27 cellular contexts compared by ENCODE assay signal in the genomic region with DNA sequence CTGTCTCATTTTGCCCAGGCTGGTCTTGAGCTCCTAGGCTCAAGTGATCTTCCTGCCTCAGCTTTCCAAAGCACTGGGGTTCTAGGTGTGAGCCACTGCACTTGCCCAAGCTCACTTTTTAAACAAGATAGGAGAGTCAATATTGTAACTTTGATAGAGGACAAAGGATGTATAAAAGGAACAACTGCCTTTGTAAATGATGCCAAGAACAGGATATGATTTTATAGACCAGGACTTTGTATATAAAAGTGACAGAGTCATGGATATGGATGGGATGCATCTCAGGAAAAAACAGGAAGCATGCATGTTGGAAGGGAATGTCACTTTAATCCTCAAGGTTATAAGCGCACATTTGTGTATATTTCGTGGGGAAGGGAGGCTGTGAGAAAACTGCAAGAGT.
"Had no signal": no experiment of that assay in that cellular context is flagged by ENCODE, and none has a peak within 500 bp of the region (broad histone marks: within the 10 kb centered on the region; RNA-seq: fewer than 3 reads in every experiment).

No MANE protein-coding gene starts in this region.

- H3K4me2 ChIP-seq: hepatocyte, smooth muscle cell had no signal

- H3K4me3 Mint-ChIP-seq: mesothelial cell of epicardium; naive thymus-derived CD4-positive, alpha-beta T cell; stimulated activated naive CD8-positive, alpha-beta T cell treated with anti-CD3 and anti-CD28 coated beads, Interleukin-15, amount 100 ng/mL, for 72 hours; type B pancreatic cell had no signal

- H3K79me2 ChIP-seq: hepatocyte had no signal

- H3K27me3 Mint-ChIP-seq: stimulated activated naive CD8-positive, alpha-beta T cell treated with anti-CD3 and anti-CD28 coated beads, Interleukin-15, amount 100 ng/mL, for 72 hours; type B pancreatic cell had no signal

- H2AFZ ChIP-seq: hepatocyte had no signal

- H3K9me3 ChIP-seq: esophagus muscularis mucosa, gastroesophageal sphincter, heart left ventricle, left lung, pancreas, right atrium auricular region, suprapubic skin had no signal

- H3K4me3 ChIP-seq: dorsolateral prefrontal cortex, esophagus muscularis mucosa, gastroesophageal sphincter, heart left ventricle, hepatocyte, left lung, pancreas, right atrium auricular region, smooth muscle cell, suprapubic skin had no signal

- H3K36me3 ChIP-seq: esophagus muscularis mucosa, gastroesophageal sphincter, heart left ventricle, left lung, pancreas, right atrium auricular region, suprapubic skin had no signal

- H3K9me3 Mint-ChIP-seq: mesothelial cell of epicardium; stimulated activated naive CD8-positive, alpha-beta T cell treated with anti-CD3 and anti-CD28 coated beads, Interleukin-15, amount 100 ng/mL, for 72 hours had no signal

- DNase-seq: cerebellar nuclear complex; cortex of kidney; dorsolateral prefrontal cortex; effector CD4-positive, alpha-beta T cell; foreskin keratinocyte; heart left ventricle; kidney; left lung; mesenchymal stem cell; naive thymus-derived CD4-positive, alpha-beta T cell; occipital lobe; pancreas; stimulated activated CD4-positive, alpha-beta T cell treated with anti-CD3 and anti-CD28 coated beads, Interleukin-12 subunit alpha, Interleukin-12 subunit beta, amount 100 ng/mL, for 4 hours; stimulated activated CD4-positive, alpha-beta T cell treated with anti-CD3 and anti-CD28 coated beads, Interleukin-1b, Interleukin-23, amount 100 ng/mL, for 48 hours; stimulated activated CD4-positive, alpha-beta T cell treated with anti-CD3 and anti-CD28 coated beads, Interleukin-4, amount 100 ng/mL, for 1 hour; stimulated activated CD8-positive, alpha-beta memory T cell treated with anti-CD3 and anti-CD28 coated beads, Interleukin-4, amount 100 ng/mL, for 48 hours; stimulated activated naive CD4-positive, alpha-beta T cell; stimulated activated naive CD8-positive, alpha-beta T cell treated with anti-CD3 and anti-CD28 coated beads, Interleukin-15, amount 100 ng/mL, for 72 hours had no signal

- H3K4me1 ChIP-seq: foreskin keratinocyte had no signal

- H3K27ac ChIP-seq: dorsolateral prefrontal cortex, esophagus muscularis mucosa, foreskin keratinocyte, gastroesophageal sphincter, heart left ventricle, hepatocyte, left lung, pancreas, right atrium auricular region, suprapubic skin had no signal

- H3K27ac Mint-ChIP-seq: mesothelial cell of epicardium; naive thymus-derived CD4-positive, alpha-beta T cell; stimulated activated naive CD8-positive, alpha-beta T cell treated with anti-CD3 and anti-CD28 coated beads, Interleukin-15, amount 100 ng/mL, for 72 hours; type B pancreatic cell had no signal

- H3K27me3 ChIP-seq: dorsolateral prefrontal cortex, esophagus muscularis mucosa, foreskin keratinocyte, gastroesophageal sphincter, heart left ventricle, hepatocyte, left lung, pancreas, right atrium auricular region, suprapubic skin had no signal

- H3K36me3 Mint-ChIP-seq: naive thymus-derived CD4-positive, alpha-beta T cell had no signal

- ATAC-seq: foreskin keratinocyte; gastroesophageal sphincter; heart left ventricle; left lung; naive thymus-derived CD4-positive, alpha-beta T cell; pancreas; sciatic nerve; stimulated activated naive CD8-positive, alpha-beta T cell treated with anti-CD3 and anti-CD28 coated beads, Interleukin-15, amount 100 ng/mL, for 72 hours had no signal
